In the genomic region with DNA sequence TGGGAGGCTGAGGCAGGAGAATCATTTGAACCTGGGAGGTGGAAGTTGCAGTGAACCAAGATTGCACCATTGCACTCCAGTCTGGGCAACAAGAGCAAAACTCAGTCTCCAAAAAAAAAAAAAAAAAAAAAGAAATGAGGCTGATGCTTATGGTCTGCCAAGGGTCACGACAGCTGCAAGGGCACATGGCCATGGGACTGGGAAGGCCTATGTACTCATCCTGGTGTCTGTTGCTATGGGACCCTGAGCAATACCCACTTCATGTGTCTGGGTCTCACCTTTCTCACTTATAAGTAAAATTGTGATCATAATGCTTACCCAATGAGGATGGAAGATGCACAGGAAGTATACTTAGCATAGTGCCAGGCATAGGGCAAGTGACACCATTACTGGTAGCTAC, we compare ENCODE assay signal across 33 cellular contexts.
"Had no signal": no experiment of that assay in that cellular context is flagged by ENCODE, and none has a peak within 500 bp of the region (broad histone marks: within the 10 kb centered on the region; RNA-seq: fewer than 3 reads in every experiment).

No MANE protein-coding gene starts in this region.

- H3K4me1 ChIP-seq: parathyroid adenoma, psoas muscle, right lobe of liver, sigmoid colon, spleen, suprapubic skin, testis, tibial artery, transverse colon, upper lobe of right lung, uterus had no signal

- H2AFZ ChIP-seq: parathyroid adenoma had no signal

- H3K4me2 ChIP-seq: smooth muscle cell had no signal

- H3K27me3 ChIP-seq: neutrophil, ovary, right lobe of liver, sigmoid colon, spleen, suprapubic skin, testis, tibial artery, transverse colon, upper lobe of right lung, uterus had no signal

- DNase-seq: naive thymus-derived CD8-positive, alpha-beta T cell; nephron progenitor cell; nucleus accumbens; ovary; psoas muscle; right cardiac atrium; right lobe of liver; sigmoid colon; spleen; stimulated activated CD4-positive, alpha-beta T cell treated with anti-CD3 and anti-CD28 coated beads, Interleukin-12 subunit alpha, Interleukin-12 subunit beta, amount 100 ng/mL, for 4 hours; stimulated activated CD4-positive, alpha-beta T cell treated with anti-CD3 and anti-CD28 coated beads, Interleukin-1b, Interleukin-23, amount 100 ng/mL, for 48 hours; stimulated activated CD4-positive, alpha-beta T cell treated with anti-CD3 and anti-CD28 coated beads, Interleukin-4, amount 100 ng/mL, for 1 hour; stimulated activated CD4-positive, alpha-beta T cell treated with anti-CD3 and anti-CD28 coated beads, Interleukin-4, amount 100 ng/mL, for 4 hours; stimulated activated CD8-positive, alpha-beta memory T cell treated with anti-CD3 and anti-CD28 coated beads, Interleukin-4, amount 100 ng/mL, for 48 hours; stimulated activated naive CD4-positive, alpha-beta T cell; stimulated activated naive CD8-positive, alpha-beta T cell treated with anti-CD3 and anti-CD28 coated beads, Interleukin-15, amount 100 ng/mL, for 72 hours; stimulated activated naive CD8-positive, alpha-beta T cell treated with anti-CD3 and anti-CD28 coated beads, Interleukin-15, Interleukin-2, amounts not matched to agents 100 U/mL and 50 U/mL, for 24 hours; substantia nigra; testis; tibial artery; transverse colon; upper lobe of right lung; uterus had no signal

- H3K27ac ChIP-seq: neutrophil, ovary, parathyroid adenoma, psoas muscle, right lobe of liver, sigmoid colon, skin epidermis, spleen, suprapubic skin, testis, tibial artery, transverse colon, upper lobe of right lung, uterus had no signal

- H3K27ac Mint-ChIP-seq: natural killer cell treated with Interleukin-12 subunit alpha and Interleukin-12 subunit beta and Interleukin-15 and Interleukin-18, amount 100 ng/mL, for 72 hours; nephron progenitor cell; progenitor cell of endocrine pancreas; stimulated activated memory B cell treated with anti-CD40 and anti-IgM and Interleukin-4, amounts not matched to agents 10 μg/mL and 1 μg/mL and 100 μg/mL, for 72 hours; type B pancreatic cell had no signal

- H3K9me3 Mint-ChIP-seq: naive thymus-derived CD8-positive, alpha-beta T cell; natural killer cell treated with Interleukin-12 subunit alpha and Interleukin-12 subunit beta and Interleukin-15 and Interleukin-18, amount 100 ng/mL, for 72 hours; nephron progenitor cell; neural crest cell; stimulated activated memory B cell treated with anti-CD40 and anti-IgM and Interleukin-4, amounts not matched to agents 10 μg/mL and 1 μg/mL and 100 μg/mL, for 72 hours; stimulated activated naive CD8-positive, alpha-beta T cell treated with anti-CD3 and anti-CD28 coated beads, Interleukin-15, amount 100 ng/mL, for 72 hours; type B pancreatic cell had no signal

- H3K4me1 Mint-ChIP-seq: nephron progenitor cell; neural crest cell; stimulated activated memory B cell treated with anti-CD40 and anti-IgM and Interleukin-4, amounts not matched to agents 10 μg/mL and 1 μg/mL and 100 μg/mL, for 72 hours; stimulated activated naive CD8-positive, alpha-beta T cell treated with anti-CD3 and anti-CD28 coated beads, Interleukin-15, amount 100 ng/mL, for 72 hours had no signal

- H3K9ac ChIP-seq: parathyroid adenoma had no signal

- H3K9me3 ChIP-seq: neutrophil, ovary, psoas muscle, right lobe of liver, sigmoid colon, spleen, suprapubic skin, testis, tibial artery, transverse colon, upper lobe of right lung, uterus had no signal

- H3K4me3 ChIP-seq: ovary, psoas muscle, right lobe of liver, sigmoid colon, skin epidermis, smooth muscle cell, spleen, suprapubic skin, testis, tibial artery, transverse colon, upper lobe of right lung, uterus had no signal

- ATAC-seq: naive thymus-derived CD8-positive, alpha-beta T cell; natural killer cell treated with Interleukin-12 subunit alpha and Interleukin-12 subunit beta and Interleukin-15 and Interleukin-18, amount 100 ng/mL, for 72 hours; right cardiac atrium; right lobe of liver; stimulated activated memory B cell treated with anti-CD40 and anti-IgM and Interleukin-4, amounts not matched to agents 10 μg/mL and 1 μg/mL and 100 μg/mL, for 72 hours; stimulated activated naive CD8-positive, alpha-beta T cell treated with anti-CD3 and anti-CD28 coated beads, Interleukin-15, amount 100 ng/mL, for 72 hours; stimulated activated naive CD8-positive, alpha-beta T cell treated with anti-CD3 and anti-CD28 coated beads, Interleukin-15, Interleukin-2, amounts not matched to agents 100 U/mL and 50 U/mL, for 24 hours; upper lobe of right lung had no signal

- H3K4me3 Mint-ChIP-seq: naive thymus-derived CD8-positive, alpha-beta T cell; natural killer cell treated with Interleukin-12 subunit alpha and Interleukin-12 subunit beta and Interleukin-15 and Interleukin-18, amount 100 ng/mL, for 72 hours; nephron progenitor cell; neural crest cell; stimulated activated memory B cell treated with anti-CD40 and anti-IgM and Interleukin-4, amounts not matched to agents 10 μg/mL and 1 μg/mL and 100 μg/mL, for 72 hours; stimulated activated naive CD8-positive, alpha-beta T cell treated with anti-CD3 and anti-CD28 coated beads, Interleukin-15, amount 100 ng/mL, for 72 hours; type B pancreatic cell had no signal

- H3K79me2 ChIP-seq: parathyroid adenoma had no signal

- H3K36me3 ChIP-seq: ovary, uterus had no signal

- H3K27me3 Mint-ChIP-seq: naive thymus-derived CD8-positive, alpha-beta T cell; natural killer cell treated with Interleukin-12 subunit alpha and Interleukin-12 subunit beta and Interleukin-15 and Interleukin-18, amount 100 ng/mL, for 72 hours; progenitor cell of endocrine pancreas; stimulated activated memory B cell treated with anti-CD40 and anti-IgM and Interleukin-4, amounts not matched to agents 10 μg/mL and 1 μg/mL and 100 μg/mL, for 72 hours; stimulated activated naive CD8-positive, alpha-beta T cell treated with anti-CD3 and anti-CD28 coated beads, Interleukin-15, amount 100 ng/mL, for 72 hours; type B pancreatic cell had no signal
